In genomic region chr15:90209591-90209990, GRCh38 we compare ENCODE assay signal across 11 cellular contexts. TPM values are rescaled to one million over a fixed set of nuclear protein-coding genes. Genes with fewer than 3 reads are reported as not detected.
DNase-seq lines count a peak whose midpoint lies in the region; ATAC-seq and TF ChIP-seq lines count a peak whose summit lies in the region.
"Had no signal": no experiment of that assay in that cellular context is flagged by ENCODE, and none has a peak within 500 bp of the region (broad histone marks: within the 10 kb centered on the region; RNA-seq: fewer than 3 reads in every experiment).

No MANE protein-coding gene starts in this region.

- H3K36me3 Mint-ChIP-seq in activated naive CD4-positive, alpha-beta T cell treated with anti-CD3 and anti-CD28 coated beads, Interleukin-2, amount 50 U/mL, for 72 hours, result no peaks in the 10 kb centered on the region

- peak overlapping the region in 1 of 2 donors; percentile 82 for H3K27ac Mint-ChIP-seq in activated naive CD4-positive, alpha-beta T cell treated with anti-CD3 and anti-CD28 coated beads, Interleukin-2, amount 50 U/mL, for 72 hours

- intact Hi-C loops in gastrocnemius medialis (cut with DNase I; ENCODE audit: low total_unique reads) (no loop called here), upper lobe of right lung (cut with DNase I) (no loop called here)

- in situ Hi-C loops in gastrocnemius medialis (cut with MboI; ENCODE audit: low sequenced_read_pairs in 4 of 4), result loop anchor here in 1 of 4 donors (25.0 kb wide), 1 partner anchor 297 kb away; the partner anchor contains the start of gene ARPIN

- no peaks in the 10 kb centered on the region for H3K9me3 ChIP-seq in gastrocnemius medialis
- no peaks in the 10 kb centered on the region for H3K9me3 ChIP-seq in upper lobe of right lung
- H3K9me3 ChIP-seq: uterus had no signal

- no peak for DNase-seq in activated naive CD4-positive, alpha-beta T cell treated with anti-CD3 and anti-CD28 coated beads, Interleukin-2, amount 50 U/mL, for 72 hours (ENCODE audit: low spot score in 2 of 2)
- DNase-seq in activated naive CD4-positive, alpha-beta T cell treated with anti-CD3 and anti-CD28 coated beads, Interleukin-2, amount 50 U/mL, for 16 hours, result no peak
- DNase-seq in activated T-cell treated with anti-CD3 and anti-CD28 coated beads, Interleukin-2, amount 50 U/mL, for 48 hours, result peak; percentile 42 to 54
- DNase-seq in stimulated activated naive CD8-positive, alpha-beta T cell treated with anti-CD3 and anti-CD28 coated beads, Interleukin-15, Interleukin-2, amounts not matched to agents 100 U/mL and 50 U/mL, for 24 hours, result no peak
- no peak for DNase-seq in gastrocnemius medialis
- DNase-seq in activated effector memory CD4-positive, alpha-beta T cell treated with anti-CD3 and anti-CD28 coated beads, Interleukin-2, amount 50 U/mL, for 16 hours, result no peak
- no peak for DNase-seq in upper lobe of right lung
- DNase-seq: uterus had no signal

- H3K36me3 ChIP-seq in gastrocnemius medialis (no peaks in the 10 kb centered on the region), upper lobe of right lung (peaks cover 5% of the 10 kb centered on the region)
- H3K36me3 ChIP-seq: uterus had no signal

- TF ChIP-seq CTCF in gastrocnemius medialis (IDR thresholded peaks at IDR 0.05 in 4 of 5, conservative IDR thresholded peaks at IDR 0.05 in 1 of 5), result no peak
- TF ChIP-seq CTCF in upper lobe of right lung (IDR thresholded peaks at IDR 0.05), result no peak

- H3K4me3 ChIP-seq in gastrocnemius medialis (no peak overlapping the region), upper lobe of right lung (no peak overlapping the region)
- H3K4me3 ChIP-seq: uterus had no signal

- H3K9me3 Mint-ChIP-seq in activated naive CD4-positive, alpha-beta T cell treated with anti-CD3 and anti-CD28 coated beads, Interleukin-2, amount 50 U/mL, for 72 hours, result no peaks in the 10 kb centered on the region

- no peaks in the 10 kb centered on the region for H3K4me1 ChIP-seq in gastrocnemius medialis
- H3K4me1 ChIP-seq in upper lobe of right lung, result peaks cover 21% of the 10 kb centered on the region
- H3K4me1 ChIP-seq: uterus had no signal

- H3K27ac ChIP-seq in gastrocnemius medialis, result no peak overlapping the region
- H3K27ac ChIP-seq in upper lobe of right lung, result no peak overlapping the region
- H3K27ac ChIP-seq: uterus had no signal

- peak; percentile 70 to 78 for ATAC-seq in activated naive CD4-positive, alpha-beta T cell treated with anti-CD3 and anti-CD28 coated beads, Interleukin-2, amount 50 U/mL, for 72 hours
- ATAC-seq in HG02678 (IDR thresholded peaks at IDR 0.05; ENCODE audit: unreplicated experiment) (peak; percentile 69), gastrocnemius medialis (no peak), upper lobe of right lung (no peak)
- ATAC-seq in stimulated activated naive CD8-positive, alpha-beta T cell treated with anti-CD3 and anti-CD28 coated beads, Interleukin-15, Interleukin-2, amounts not matched to agents 100 U/mL and 50 U/mL, for 24 hours, result peak; percentile 44

- TF ChIP-seq POLR2A in gastrocnemius medialis (IDR thresholded peaks at IDR 0.05), result no peak

- H3K27me3 ChIP-seq in gastrocnemius medialis (no peaks in the 10 kb centered on the region), upper lobe of right lung (no peaks in the 10 kb centered on the region)
- H3K27me3 ChIP-seq: uterus had no signal

RNA-seq across cellular contexts. Expression of gene SEMA4B, which starts 8.5 kb away (rescaled TPM):
- total RNA-seq in activated naive CD4-positive, alpha-beta T cell treated with anti-CD3 and anti-CD28 coated beads, Interleukin-2, amount 50 U/mL, for 72 hours, result 10 to 100 TPM in 1 of 2 donors, 1 to 10 TPM in 1; 8.9 to 19.1 TPM
- total RNA-seq in gastrocnemius medialis (10 to 100 TPM in 1 of 4 donors, 1 to 10 TPM in 3; 2.1 to 12.1 (median 6.4) TPM), upper lobe of right lung (48.7 TPM)

RNA-seq across cellular contexts. Expression of gene CIB1, which starts 24.1 kb away (rescaled TPM):
- total RNA-seq in activated naive CD4-positive, alpha-beta T cell treated with anti-CD3 and anti-CD28 coated beads, Interleukin-2, amount 50 U/mL, for 72 hours, result 100 to 1,000 TPM; 114 to 150 TPM
- 10 to 100 TPM; 15.5 to 43.4 (median 30.7) TPM for total RNA-seq in gastrocnemius medialis
- total RNA-seq in upper lobe of right lung, result 62.8 TPM

RNA-seq across cellular contexts. Expression of gene GDPGP1, which starts 24.4 kb away (rescaled TPM):
- 1 to 10 TPM; 3.1 to 7.6 TPM for total RNA-seq in activated naive CD4-positive, alpha-beta T cell treated with anti-CD3 and anti-CD28 coated beads, Interleukin-2, amount 50 U/mL, for 72 hours
- 1 to 10 TPM; 1.8 to 6.9 (median 4.3) TPM for total RNA-seq in gastrocnemius medialis
- 11.2 TPM for total RNA-seq in upper lobe of right lung

RNA-seq across cellular contexts. Expression of gene TTLL13, which starts 39.8 kb away (rescaled TPM):
- 1 to 10 TPM in 1 of 2 donors, under 1 TPM in 1; 0.49 to 1.0 TPM for total RNA-seq in activated naive CD4-positive, alpha-beta T cell treated with anti-CD3 and anti-CD28 coated beads, Interleukin-2, amount 50 U/mL, for 72 hours
- total RNA-seq in gastrocnemius medialis, result not detected
- total RNA-seq in upper lobe of right lung, result not detected
- total RNA-seq: endothelial cell of umbilical vein, omental fat pad had no signal

RNA-seq across cellular contexts. Expression of gene NGRN, which starts 55.9 kb away (rescaled TPM):
- 10 to 100 TPM; 17.8 to 36.2 TPM for total RNA-seq in activated naive CD4-positive, alpha-beta T cell treated with anti-CD3 and anti-CD28 coated beads, Interleukin-2, amount 50 U/mL, for 72 hours
- total RNA-seq in gastrocnemius medialis (100 to 1,000 TPM; 160 to 323 (median 274) TPM), upper lobe of right lung (75.0 TPM)

Comparison
In these comparisons a context has a peak if more than half of its experiments do, and no peak if none do; other contexts are left out.
1. ATAC-seq: peak in activated naive CD4-positive, alpha-beta T cell treated with anti-CD3 and anti-CD28 coated beads, Interleukin-2, amount 50 U/mL, for 72 hours (2 of 2), HG02678 (single experiment) and stimulated activated naive CD8-positive, alpha-beta T cell treated with anti-CD3 and anti-CD28 coated beads, Interleukin-15, Interleukin-2, amounts not matched to agents 100 U/mL and 50 U/mL, for 24 hours (single experiment); none in gastrocnemius medialis (0 of 2) and upper lobe of right lung (single experiment).
2. DNase-seq: peak in activated T-cell treated with anti-CD3 and anti-CD28 coated beads, Interleukin-2, amount 50 U/mL, for 48 hours (2 of 2); none in activated naive CD4-positive, alpha-beta T cell treated with anti-CD3 and anti-CD28 coated beads, Interleukin-2, amount 50 U/mL, for 72 hours (0 of 2), activated naive CD4-positive, alpha-beta T cell treated with anti-CD3 and anti-CD28 coated beads, Interleukin-2, amount 50 U/mL, for 16 hours (single experiment), stimulated activated naive CD8-positive, alpha-beta T cell treated with anti-CD3 and anti-CD28 coated beads, Interleukin-15, Interleukin-2, amounts not matched to agents 100 U/mL and 50 U/mL, for 24 hours (single experiment), gastrocnemius medialis (0 of 2), activated effector memory CD4-positive, alpha-beta T cell treated with anti-CD3 and anti-CD28 coated beads, Interleukin-2, amount 50 U/mL, for 16 hours (single experiment) and upper lobe of right lung (single experiment).